In genomic region chr2:19676770-19677169, GRCh38 we compare ENCODE assay signal across 1 cellular context.
TF ChIP-seq lines count a peak whose summit lies in the region.

No MANE protein-coding gene starts in this region.

TF ChIP-seq in SK-N-SH, 30 proteins besides CTCF, POLR2A, EP300 and RAD21:
- TF ChIP-seq, protein P1, sequence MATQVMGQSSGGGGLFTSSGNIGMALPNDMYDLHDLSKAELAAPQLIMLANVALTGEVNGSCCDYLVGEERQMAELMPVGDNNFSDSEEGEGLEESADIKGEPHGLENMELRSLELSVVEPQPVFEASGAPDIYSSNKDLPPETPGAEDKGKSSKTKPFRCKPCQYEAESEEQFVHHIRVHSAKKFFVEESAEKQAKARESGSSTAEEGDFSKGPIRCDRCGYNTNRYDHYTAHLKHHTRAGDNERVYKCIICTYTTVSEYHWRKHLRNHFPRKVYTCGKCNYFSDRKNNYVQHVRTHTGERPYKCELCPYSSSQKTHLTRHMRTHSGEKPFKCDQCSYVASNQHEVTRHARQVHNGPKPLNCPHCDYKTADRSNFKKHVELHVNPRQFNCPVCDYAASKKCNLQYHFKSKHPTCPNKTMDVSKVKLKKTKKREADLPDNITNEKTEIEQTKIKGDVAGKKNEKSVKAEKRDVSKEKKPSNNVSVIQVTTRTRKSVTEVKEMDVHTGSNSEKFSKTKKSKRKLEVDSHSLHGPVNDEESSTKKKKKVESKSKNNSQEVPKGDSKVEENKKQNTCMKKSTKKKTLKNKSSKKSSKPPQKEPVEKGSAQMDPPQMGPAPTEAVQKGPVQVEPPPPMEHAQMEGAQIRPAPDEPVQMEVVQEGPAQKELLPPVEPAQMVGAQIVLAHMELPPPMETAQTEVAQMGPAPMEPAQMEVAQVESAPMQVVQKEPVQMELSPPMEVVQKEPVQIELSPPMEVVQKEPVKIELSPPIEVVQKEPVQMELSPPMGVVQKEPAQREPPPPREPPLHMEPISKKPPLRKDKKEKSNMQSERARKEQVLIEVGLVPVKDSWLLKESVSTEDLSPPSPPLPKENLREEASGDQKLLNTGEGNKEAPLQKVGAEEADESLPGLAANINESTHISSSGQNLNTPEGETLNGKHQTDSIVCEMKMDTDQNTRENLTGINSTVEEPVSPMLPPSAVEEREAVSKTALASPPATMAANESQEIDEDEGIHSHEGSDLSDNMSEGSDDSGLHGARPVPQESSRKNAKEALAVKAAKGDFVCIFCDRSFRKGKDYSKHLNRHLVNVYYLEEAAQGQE (IDR thresholded peaks at IDR 0.05; ENCODE audit: low read depth, low read length): no peak
- TF ChIP-seq POLR2AphosphoS5 (IDR thresholded peaks at IDR 0.05; ENCODE audit: low read depth, low read length) (no peak), GABPA (IDR thresholded peaks at IDR 0.05; ENCODE audit: low read depth) (no peak), MAX (IDR thresholded peaks at IDR 0.05; ENCODE audit: low read depth) (no peak), TEAD4 (IDR thresholded peaks at IDR 0.05; ENCODE audit: borderline replicate concordance, insufficient read depth) (no peak), ELF1 (IDR thresholded peaks at IDR 0.05) (no peak), CHD2 (IDR thresholded peaks at IDR 0.05; ENCODE audit: low read length, partially characterized antibody) (no peak), FOSL2 (IDR thresholded peaks at IDR 0.05; ENCODE audit: borderline replicate concordance, low read depth) (no peak), FOXJ3 (CRISPR knock-in tag; IDR thresholded peaks at IDR 0.05) (no peak)
- TF ChIP-seq, protein P2, sequence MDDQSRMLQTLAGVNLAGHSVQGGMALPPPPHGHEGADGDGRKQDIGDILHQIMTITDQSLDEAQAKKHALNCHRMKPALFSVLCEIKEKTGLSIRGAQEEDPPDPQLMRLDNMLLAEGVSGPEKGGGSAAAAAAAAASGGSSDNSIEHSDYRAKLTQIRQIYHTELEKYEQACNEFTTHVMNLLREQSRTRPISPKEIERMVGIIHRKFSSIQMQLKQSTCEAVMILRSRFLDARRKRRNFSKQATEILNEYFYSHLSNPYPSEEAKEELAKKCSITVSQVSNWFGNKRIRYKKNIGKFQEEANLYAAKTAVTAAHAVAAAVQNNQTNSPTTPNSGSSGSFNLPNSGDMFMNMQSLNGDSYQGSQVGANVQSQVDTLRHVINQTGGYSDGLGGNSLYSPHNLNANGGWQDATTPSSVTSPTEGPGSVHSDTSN (IDR thresholded peaks at IDR 0.05): no peak
